11 cellular contexts compared by ENCODE assay signal in genomic region chr2:174827371-174828369, GRCh38.
DNase-seq lines count a peak whose midpoint lies in the region; ATAC-seq and TF ChIP-seq lines count a peak whose summit lies in the region.
"Had no signal": no experiment of that assay in that cellular context is flagged by ENCODE, and none has a peak within 500 bp of the region (broad histone marks: within the 10 kb centered on the region; RNA-seq: fewer than 3 reads in every experiment).

No MANE protein-coding gene starts in this region.

- peaks cover 32% of the 10 kb centered on the region for H3K4me1 Mint-ChIP-seq in endothelial cell (ENCODE audit: unreplicated experiment)

- peak overlapping the region; percentile 20 for H3K4me3 Mint-ChIP-seq in endothelial cell (ENCODE audit: unreplicated experiment)

- peak overlapping the region; percentile 93 for H3K27ac Mint-ChIP-seq in endothelial cell (ENCODE audit: unreplicated experiment)

- H3K9me3 ChIP-seq in right lobe of liver (no peaks in the 10 kb centered on the region), thymus (ENCODE audit: control insufficient read depth) (no peaks in the 10 kb centered on the region)

- no peaks in the 10 kb centered on the region for H3K27me3 Mint-ChIP-seq in endothelial cell (ENCODE audit: unreplicated experiment)

- H3K36me3 ChIP-seq in right lobe of liver (no peaks in the 10 kb centered on the region), thymus (ENCODE audit: control insufficient read depth, insufficient read depth) (no peaks in the 10 kb centered on the region)

- H3K4me3 ChIP-seq in right lobe of liver: no peak overlapping the region
- no peak overlapping the region for H3K4me3 ChIP-seq in thymus (ENCODE audit: low read length)

- ATAC-seq in right lobe of liver (peak; percentile 26 to 50 (median 31)), GM21737 (IDR thresholded peaks at IDR 0.05; ENCODE audit: unreplicated experiment) (no peak)

- no peak for TF ChIP-seq POLR2A in right lobe of liver (IDR thresholded peaks at IDR 0.05)

- H3K27me3 ChIP-seq in right lobe of liver (no peaks in the 10 kb centered on the region), thymus (ENCODE audit: control insufficient read depth, insufficient read depth) (no peaks in the 10 kb centered on the region)

- H3K9me3 Mint-ChIP-seq in endothelial cell (ENCODE audit: unreplicated experiment): no peaks in the 10 kb centered on the region

- intact Hi-C loops in right lobe of liver (cut with DNase I): no loop called here

- TF ChIP-seq CTCF in endothelial cell (IDR thresholded peaks at IDR 0.05; ENCODE audit: unreplicated experiment): no peak
- TF ChIP-seq CTCF in right lobe of liver (IDR thresholded peaks at IDR 0.05): no peak

- WGBS in right lobe of liver (ENCODE audit: insufficient coverage, low coverage, low lambda C conversion rate, missing lambda C conversion rate): 48% methylated on average over 9 of the region's 9 CpGs
- WGBS in thymus: 91% methylated on average over 9 of the region's 9 CpGs

- no peaks in the 10 kb centered on the region for H3K36me3 Mint-ChIP-seq in endothelial cell (ENCODE audit: low read depth, unreplicated experiment)

- DNase-seq in RPMI7951 (ENCODE audit: low read depth) (peak; percentile 40), endothelial cell (ENCODE audit: low spot score) (peak; percentile 21), right lobe of liver (no peak)
- DNase-seq in activated CD4-positive, CD25-positive, alpha-beta regulatory T cell (lab: John Stamatoyannopoulos, UW): no peak
- no peak for DNase-seq in stimulated activated CD4-positive, alpha-beta T cell treated with anti-CD3 and anti-CD28 coated beads, Interleukin-4, amount 100 ng/mL, for 24 hours
- DNase-seq: activated CD4-positive, CD25-positive, alpha-beta regulatory T cell treated with anti-CD3 and anti-CD28 coated beads, Interleukin-2, amount 50 U/mL, for 72 hours; DMS 273 treated with DMSO at 0.1 percent for 48 hours; NCI-H1092; stimulated activated CD4-positive, alpha-beta T cell treated with anti-CD3 and anti-CD28 coated beads, Interleukin-4, amount 100 ng/mL, for 1 hour had no signal

- H3K27ac ChIP-seq in right lobe of liver: peak overlapping the region in 1 of 3 donors; percentile 5
- peak overlapping the region; percentile 36 for H3K27ac ChIP-seq in thymus (ENCODE audit: low read depth)

- H3K4me1 ChIP-seq in right lobe of liver (no peaks in the 10 kb centered on the region), thymus (ENCODE audit: control insufficient read depth, insufficient read depth, low read length) (no peaks in the 10 kb centered on the region)

Comparison
In these comparisons a context has a peak if more than half of its experiments do, and no peak if none do; other contexts are left out.
1. DNase-seq: peak in RPMI7951 (single experiment) and endothelial cell (single experiment); none in right lobe of liver (0 of 3), activated CD4-positive, CD25-positive, alpha-beta regulatory T cell (0 of 4) and stimulated activated CD4-positive, alpha-beta T cell treated with anti-CD3 and anti-CD28 coated beads, Interleukin-4, amount 100 ng/mL, for 24 hours (single experiment).